Comparison of ENCODE assay signal across 1 cellular context in genomic region chr7:26691886-26692285, GRCh38.
TF ChIP-seq lines count a peak whose summit lies in the region.

No MANE protein-coding gene starts in this region.

TF ChIP-seq in GM23338, 12 proteins besides CTCF, POLR2A, EP300 and RAD21 (continued from another document):
- TF ChIP-seq ZNF462 (CRISPR knock-in tag; IDR thresholded peaks at IDR 0.05): no peak
